Comparison of ENCODE assay signal across 8 cellular contexts in genomic region chr15:44426975-44427755, GRCh38. TPM values are rescaled to one million over a fixed set of nuclear protein-coding genes. Genes with fewer than 3 reads are reported as not detected.
A peak's percentile ranks its signal among the peaks of the same experiment; 100 is the strongest.
DNase-seq lines count a peak whose midpoint lies in the region; ATAC-seq and TF ChIP-seq lines count a peak whose summit lies in the region.

TSS of gene CTDSPL2 (plus strand) at chr15:44427629. CDS start at chr15:44459015, 31,386 bp downstream.

- peak within 1 kb of the TSS; percentile 96 for H3K4me3 Mint-ChIP-seq in activated naive CD4-positive, alpha-beta T cell treated with anti-CD3 and anti-CD28 coated beads, Interleukin-2, amount 50 U/mL, for 24 hours

- no peaks in the 10 kb centered on the region for H3K36me3 Mint-ChIP-seq in activated naive CD4-positive, alpha-beta T cell treated with anti-CD3 and anti-CD28 coated beads, Interleukin-2, amount 50 U/mL, for 24 hours

- TF ChIP-seq POLR2A in GM10847 (IDR thresholded peaks at IDR 0.05; ENCODE audit: extremely low read depth, insufficient read length), result peak; percentile 74

- peak; percentile 96 for DNase-seq in NCI-H1092 (lab: John Stamatoyannopoulos, UW)
- DNase-seq in globus pallidus (ENCODE audit: low spot score), result peak; percentile 98
- peak; percentile 98 for DNase-seq in occipital lobe (lab: John Stamatoyannopoulos, UW)

- H3K27me3 Mint-ChIP-seq in activated naive CD4-positive, alpha-beta T cell treated with anti-CD3 and anti-CD28 coated beads, Interleukin-2, amount 50 U/mL, for 24 hours, result no peaks in the 10 kb centered on the region

- peak within 1 kb of the TSS; percentile 97 for H3K27ac Mint-ChIP-seq in activated naive CD4-positive, alpha-beta T cell treated with anti-CD3 and anti-CD28 coated beads, Interleukin-2, amount 50 U/mL, for 24 hours

- peak; percentile 95 for ATAC-seq in HG02610 (IDR thresholded peaks at IDR 0.05; ENCODE audit: unreplicated experiment)
- ATAC-seq in SK-N-SH treated with all-trans-retinoic acid at 6 μM for 48 hours, result peak; percentile 98

- H3K9me3 Mint-ChIP-seq in activated naive CD4-positive, alpha-beta T cell treated with anti-CD3 and anti-CD28 coated beads, Interleukin-2, amount 50 U/mL, for 24 hours, result no peaks in the 10 kb centered on the region

- peaks cover 52% of the 10 kb centered on the region for H3K4me1 Mint-ChIP-seq in activated naive CD4-positive, alpha-beta T cell treated with anti-CD3 and anti-CD28 coated beads, Interleukin-2, amount 50 U/mL, for 24 hours

- peak within 1 kb of the TSS; percentile 98 for H3K27ac ChIP-seq in temporal lobe (ENCODE audit: low read depth, low read length)

TF ChIP-seq in SK-N-SH treated with all-trans-retinoic acid at 6 μM for 48 hours, 23 proteins besides CTCF, POLR2A, EP300 and RAD21:
- TF ChIP-seq, protein P1, sequence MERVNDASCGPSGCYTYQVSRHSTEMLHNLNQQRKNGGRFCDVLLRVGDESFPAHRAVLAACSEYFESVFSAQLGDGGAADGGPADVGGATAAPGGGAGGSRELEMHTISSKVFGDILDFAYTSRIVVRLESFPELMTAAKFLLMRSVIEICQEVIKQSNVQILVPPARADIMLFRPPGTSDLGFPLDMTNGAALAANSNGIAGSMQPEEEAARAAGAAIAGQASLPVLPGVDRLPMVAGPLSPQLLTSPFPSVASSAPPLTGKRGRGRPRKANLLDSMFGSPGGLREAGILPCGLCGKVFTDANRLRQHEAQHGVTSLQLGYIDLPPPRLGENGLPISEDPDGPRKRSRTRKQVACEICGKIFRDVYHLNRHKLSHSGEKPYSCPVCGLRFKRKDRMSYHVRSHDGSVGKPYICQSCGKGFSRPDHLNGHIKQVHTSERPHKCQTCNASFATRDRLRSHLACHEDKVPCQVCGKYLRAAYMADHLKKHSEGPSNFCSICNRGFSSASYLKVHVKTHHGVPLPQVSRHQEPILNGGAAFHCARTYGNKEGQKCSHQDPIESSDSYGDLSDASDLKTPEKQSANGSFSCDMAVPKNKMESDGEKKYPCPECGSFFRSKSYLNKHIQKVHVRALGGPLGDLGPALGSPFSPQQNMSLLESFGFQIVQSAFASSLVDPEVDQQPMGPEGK (CRISPR knock-in tag; IDR thresholded peaks at IDR 0.05; ENCODE audit: borderline replicate concordance), result peak; percentile 83; the same call in 1 of the 2 replicates
- TF ChIP-seq ZFP30 (CRISPR knock-in tag; IDR thresholded peaks at IDR 0.05) (no peak), ZFP3 (CRISPR knock-in tag; IDR thresholded peaks at IDR 0.05) (no peak), ARNTL (CRISPR knock-in tag; IDR thresholded peaks at IDR 0.05; ENCODE audit: borderline replicate concordance, low read depth) (no peak), BACH2 (CRISPR knock-in tag; IDR thresholded peaks at IDR 0.05; ENCODE audit: borderline replicate concordance) (no peak)
TF ChIP-seq in SK-N-SH treated with all-trans-retinoic acid at 6 μM for 48 hours: peak in this region for 1.

RNA-seq across cellular contexts. Expression of gene CTDSPL2, which starts in this region (rescaled TPM):
- 138 TPM for total RNA-seq in occipital lobe
- 89.2 TPM for total RNA-seq in temporal lobe

Comparison
In these comparisons a context has a peak if more than half of its experiments do, and no peak if none do; other contexts are left out.
1. Peak in every context shown above with its lines: DNase-seq, ATAC-seq and H3K27ac ChIP-seq.